In genomic region chr13:50514249-50514648, GRCh38 we compare ENCODE assay signal across 17 cellular contexts.
DNase-seq lines count a peak whose midpoint lies in the region; ATAC-seq and TF ChIP-seq lines count a peak whose summit lies in the region.
"Had no signal": no experiment of that assay in that cellular context is flagged by ENCODE, and none has a peak within 500 bp of the region (broad histone marks: within the 10 kb centered on the region; RNA-seq: fewer than 3 reads in every experiment).

No MANE protein-coding gene starts in this region.

- 90 to 92% (median 92%) methylated on average over 2 of the region's 2 CpGs for WGBS in ovary, 3 donors

- H3K9me3 ChIP-seq in BLaER1 (peaks cover 2% of the 10 kb centered on the region), KOPT-K1 (ENCODE audit: insufficient read depth, low read length, poor library complexity, severe bottlenecking) (no peaks in the 10 kb centered on the region), ovary (peaks cover 0 to 1% of the 10 kb centered on the region in 2 donors)
- H3K9me3 ChIP-seq: A549, SJSA1 had no signal

- H3K27me3 ChIP-seq in BLaER1, result no peaks in the 10 kb centered on the region
- H3K27me3 ChIP-seq in ovary, result no peaks in the 10 kb centered on the region
- H3K27me3 ChIP-seq: SJSA1 had no signal

- TF ChIP-seq POLR2A in ovary (IDR thresholded peaks at IDR 0.05), result no peak

- TF ChIP-seq CTCF in VCaP (conservative IDR thresholded peaks at IDR 0.05), result no peak
- TF ChIP-seq CTCF in ovary (IDR thresholded peaks at IDR 0.05), result no peak

- no peak overlapping the region for H3K27ac ChIP-seq in BLaER1
- H3K27ac ChIP-seq in KOPT-K1 (ENCODE audit: low read depth, low read length, poor library complexity, severe bottlenecking), result peak overlapping the region; percentile 95
- peak overlapping the region; percentile 90 for H3K27ac ChIP-seq in VCaP
- no peak overlapping the region for H3K27ac ChIP-seq in ovary
- H3K27ac ChIP-seq: A549, SJSA1 had no signal

- TF ChIP-seq EP300 in ovary (IDR thresholded peaks at IDR 0.05), result no peak

- no peaks in the 10 kb centered on the region for H4K20me1 ChIP-seq in BLaER1

- no peaks in the 10 kb centered on the region for H3K27me3 Mint-ChIP-seq in stimulated activated naive B cell treated with anti-CD40 and anti-IgM and Interleukin-4, amounts not matched to agents 10 μg/mL and 1 μg/mL and 100 μg/mL, for 72 hours
- H3K27me3 Mint-ChIP-seq: CD8-positive, alpha-beta memory T cell had no signal

- H3K36me3 ChIP-seq in BLaER1, result peaks cover 1% of the 10 kb centered on the region; the same call in 1 of the 2 replicates
- no peaks in the 10 kb centered on the region for H3K36me3 ChIP-seq in KOPT-K1 (ENCODE audit: insufficient read depth, low read length)
- H3K36me3 ChIP-seq in ovary, result no peaks in the 10 kb centered on the region
- H3K36me3 ChIP-seq: SJSA1 had no signal

- H3K4me2 ChIP-seq in BLaER1, result peak overlapping the region; percentile 89
- H3K4me2 ChIP-seq: A549 had no signal

- DNase-seq in stimulated activated naive B cell treated with anti-CD40 and anti-IgM and Interleukin-4, amounts not matched to agents 10 μg/mL and 1 μg/mL and 100 μg/mL, for 72 hours, result no peak
- DNase-seq in NAMALWA (ENCODE audit: low spot score) (no peak), sciatic nerve (ENCODE audit: low spot score) (no peak), ovary (no peak)
- DNase-seq: C1 segment of cervical spinal cord; CD8-positive, alpha-beta memory T cell; DMS79; H7; NCI-H1436; NCI-H1930; NCI-H345; NCI-H524 treated with DMSO at 0.1 percent for 48 hours had no signal

- H3K4me1 Mint-ChIP-seq in stimulated activated naive B cell treated with anti-CD40 and anti-IgM and Interleukin-4, amounts not matched to agents 10 μg/mL and 1 μg/mL and 100 μg/mL, for 72 hours, result peaks cover 3 to 12% of the 10 kb centered on the region in 2 donors

- no peaks in the 10 kb centered on the region for H3K9me3 Mint-ChIP-seq in stimulated activated naive B cell treated with anti-CD40 and anti-IgM and Interleukin-4, amounts not matched to agents 10 μg/mL and 1 μg/mL and 100 μg/mL, for 72 hours
- H3K9me3 Mint-ChIP-seq: CD8-positive, alpha-beta memory T cell had no signal

- no peak overlapping the region for H3K4me3 Mint-ChIP-seq in stimulated activated naive B cell treated with anti-CD40 and anti-IgM and Interleukin-4, amounts not matched to agents 10 μg/mL and 1 μg/mL and 100 μg/mL, for 72 hours
- H3K4me3 Mint-ChIP-seq: CD8-positive, alpha-beta memory T cell had no signal

- intact Hi-C loops in sciatic nerve (cut with DNase I), result no loop called here
- intact Hi-C loops in ovary (cut with DNase I), result loop anchor here in 1 of 4 donors (10.0 kb wide), 1 partner anchor 429 kb away; no protein-coding TSS in a partner anchor

- no peak overlapping the region for H3K9ac ChIP-seq in BLaER1

- no peaks in the 10 kb centered on the region for H3K36me3 Mint-ChIP-seq in stimulated activated naive B cell treated with anti-CD40 and anti-IgM and Interleukin-4, amounts not matched to agents 10 μg/mL and 1 μg/mL and 100 μg/mL, for 72 hours

- H3K4me3 ChIP-seq in BLaER1 (no peak overlapping the region), ovary (no peak overlapping the region)
- H3K4me3 ChIP-seq: A549, SJSA1 had no signal

- no peak for ATAC-seq in stimulated activated naive B cell treated with anti-CD40 and anti-IgM and Interleukin-4, amounts not matched to agents 10 μg/mL and 1 μg/mL and 100 μg/mL, for 72 hours (replicated peaks)
- ATAC-seq in sciatic nerve, result no peak
- ATAC-seq: A549 had no signal

- H3K4me1 ChIP-seq in BLaER1 (peaks cover 55% of the 10 kb centered on the region), ovary (ENCODE audit: insufficient read depth) (peaks cover 4% of the 10 kb centered on the region)

- H3K27ac Mint-ChIP-seq in stimulated activated naive B cell treated with anti-CD40 and anti-IgM and Interleukin-4, amounts not matched to agents 10 μg/mL and 1 μg/mL and 100 μg/mL, for 72 hours, result peak overlapping the region; percentile 28

Comparison
In these comparisons a context has a peak if more than half of its experiments do, and no peak if none do; other contexts are left out.
1. H3K27ac ChIP-seq: peak in KOPT-K1 (single experiment) and VCaP (single experiment); none in BLaER1 (single experiment) and ovary (0 of 2).